ENCODE assay signal across 1 cellular context in genomic region chr17:7021993-7022778, GRCh38.
TF ChIP-seq lines count a peak whose summit lies in the region.

No MANE protein-coding gene starts in this region.

TF ChIP-seq in HepG2, 621 proteins besides CTCF, POLR2A, EP300 and RAD21 (continued from another document and continues in another):
- TF ChIP-seq PATZ1 (CRISPR knock-in tag; IDR thresholded peaks at IDR 0.05) (peak; percentile 66), MXI1 (IDR thresholded peaks at IDR 0.05; ENCODE audit: borderline replicate concordance, low read depth, low read length) (peak; percentile 56; the same call in 1 of the 3 replicates), ZNF510 (CRISPR knock-in tag; IDR thresholded peaks at IDR 0.05; ENCODE audit: low read depth) (no peak), ZNF292 (CRISPR knock-in tag; IDR thresholded peaks at IDR 0.05; ENCODE audit: borderline replicate concordance, low read depth) (no peak), ZNF512B (CRISPR knock-in tag; IDR thresholded peaks at IDR 0.05; ENCODE audit: borderline replicate concordance) (no peak), ZNF558 (CRISPR knock-in tag; IDR thresholded peaks at IDR 0.05; ENCODE audit: borderline replicate concordance) (no peak), ZNF282 (IDR thresholded peaks at IDR 0.05; ENCODE audit: partially characterized antibody) (no peak), RCOR2 (CRISPR knock-in tag; IDR thresholded peaks at IDR 0.05) (no peak), GFI1 (CRISPR knock-in tag; IDR thresholded peaks at IDR 0.05; ENCODE audit: borderline replicate concordance) (no peak), ZNF619 (CRISPR knock-in tag; IDR thresholded peaks at IDR 0.05) (no peak), RAD51 (IDR thresholded peaks at IDR 0.05; ENCODE audit: borderline replicate concordance) (no peak), SNRNP70 (IDR thresholded peaks at IDR 0.05; ENCODE audit: low read depth, low read length) (no peak), PRDM10 (CRISPR knock-in tag; IDR thresholded peaks at IDR 0.05; ENCODE audit: low read depth) (peak; percentile 30; the same call in 1 of the 2 replicates), ZNF281 (CRISPR knock-in tag; IDR thresholded peaks at IDR 0.05; ENCODE audit: borderline replicate concordance) (no peak), ZNF362 (CRISPR knock-in tag; IDR thresholded peaks at IDR 0.05; ENCODE audit: borderline replicate concordance) (no peak), ZNF468 (CRISPR knock-in tag; IDR thresholded peaks at IDR 0.05) (no peak), STAT5B (CRISPR knock-in tag; IDR thresholded peaks at IDR 0.05) (no peak), TFE3 (CRISPR knock-in tag; IDR thresholded peaks at IDR 0.05) (no peak; the same call in 1 of the 2 replicates), ZNF737 (CRISPR knock-in tag; IDR thresholded peaks at IDR 0.05; ENCODE audit: borderline replicate concordance) (no peak), ZC3H13 (CRISPR knock-in tag; IDR thresholded peaks at IDR 0.05) (no peak), ATM (IDR thresholded peaks at IDR 0.05; ENCODE audit: borderline replicate concordance) (no peak), ZNF652 (CRISPR knock-in tag; IDR thresholded peaks at IDR 0.05; ENCODE audit: borderline replicate concordance, low read depth) (no peak), PITX1 (CRISPR knock-in tag; IDR thresholded peaks at IDR 0.05) (no peak), ZNF713 (CRISPR knock-in tag; IDR thresholded peaks at IDR 0.05) (no peak), THYN1 (CRISPR knock-in tag; IDR thresholded peaks at IDR 0.05; ENCODE audit: borderline replicate concordance, low read depth) (no peak), MEF2D (CRISPR knock-in tag; IDR thresholded peaks at IDR 0.05) (no peak), ZNF549 (CRISPR knock-in tag; IDR thresholded peaks at IDR 0.05) (no peak), ZBTB38 (CRISPR knock-in tag; IDR thresholded peaks at IDR 0.05) (no peak), SRY (CRISPR knock-in tag; IDR thresholded peaks at IDR 0.05) (no peak), MYPOP (CRISPR knock-in tag; IDR thresholded peaks at IDR 0.05) (no peak), SETDB1 (CRISPR knock-in tag; IDR thresholded peaks at IDR 0.05; ENCODE audit: borderline replicate concordance) (no peak), ZNF253 (CRISPR knock-in tag; IDR thresholded peaks at IDR 0.05; ENCODE audit: borderline replicate concordance) (no peak), CREB1 (IDR thresholded peaks at IDR 0.05) (no peak), CREB1 (CRISPR knock-in tag; IDR thresholded peaks at IDR 0.05) (no peak), E2F2 (CRISPR knock-in tag; IDR thresholded peaks at IDR 0.05; ENCODE audit: borderline replicate concordance) (no peak), ETS1 (CRISPR knock-in tag; IDR thresholded peaks at IDR 0.05) (no peak), ATF3 (CRISPR knock-in tag; IDR thresholded peaks at IDR 0.05) (no peak), SRSF9 (IDR thresholded peaks at IDR 0.05; ENCODE audit: borderline replicate concordance, insufficient read depth, low read depth, low read length, poor library complexity, severe bottlenecking) (no peak)
